In genomic region chr2:240134956-240135520, GRCh38 we compare ENCODE assay signal across 10 cellular contexts. TPM values are rescaled to one million over a fixed set of nuclear protein-coding genes. Genes with fewer than 3 reads are reported as not detected.
DNase-seq lines count a peak whose midpoint lies in the region; ATAC-seq and TF ChIP-seq lines count a peak whose summit lies in the region.
"Had no signal": no experiment of that assay in that cellular context is flagged by ENCODE, and none has a peak within 500 bp of the region (broad histone marks: within the 10 kb centered on the region; RNA-seq: fewer than 3 reads in every experiment).

No MANE protein-coding gene starts in this region.

- H3K9ac ChIP-seq in fibroblast of lung (ENCODE audit: insufficient read depth, low read length): peak overlapping the region; percentile 86

- intact Hi-C loops in ovary (cut with DNase I): loop anchor here in 1 of 4 donors (10.0 kb wide), 1 partner anchor 1100 kb away; no protein-coding TSS in a partner anchor

- TF ChIP-seq POLR2A in ovary (IDR thresholded peaks at IDR 0.05): no peak

- peaks cover 25 to 41% (median 31%) of the 10 kb centered on the region in 3 donors for H3K4me1 Mint-ChIP-seq in CD8-positive, alpha-beta memory T cell

- peaks cover 25% of the 10 kb centered on the region for H3K79me2 ChIP-seq in fibroblast of lung (ENCODE audit: control insufficient read depth, insufficient read depth, low read length)

- peak overlapping the region; percentile 33 to 93 (median 87) for H3K27ac Mint-ChIP-seq in CD8-positive, alpha-beta memory T cell

- no peaks in the 10 kb centered on the region for H3K27me3 ChIP-seq in CD8-positive, alpha-beta memory T cell (ENCODE audit: insufficient read depth, low read length, poor library complexity, severe bottlenecking)
- H3K27me3 ChIP-seq in RWPE2 (ENCODE audit: insufficient read depth, poor library complexity, severe bottlenecking) (no peaks in the 10 kb centered on the region), fibroblast of lung (ENCODE audit: control insufficient read depth, insufficient read depth, low read length) (no peaks in the 10 kb centered on the region), ovary (no peaks in the 10 kb centered on the region)

- ATAC-seq in RWPE2 (ENCODE audit: low read depth) (no peak), GM19455 (IDR thresholded peaks at IDR 0.05; ENCODE audit: unreplicated experiment) (no peak), HG02870 (IDR thresholded peaks at IDR 0.05; ENCODE audit: unreplicated experiment) (no peak)

- H3K9me3 ChIP-seq in CD8-positive, alpha-beta memory T cell (ENCODE audit: low read length): no peaks in the 10 kb centered on the region
- no peaks in the 10 kb centered on the region for H3K9me3 ChIP-seq in RWPE2 (ENCODE audit: severe bottlenecking)
- no peaks in the 10 kb centered on the region for H3K9me3 ChIP-seq in fibroblast of lung (ENCODE audit: control insufficient read depth, insufficient read depth, low read depth, low read length)
- H3K9me3 ChIP-seq in ovary: no peaks in the 10 kb centered on the region

- peak overlapping the region; percentile 95 for H3K4me2 ChIP-seq in fibroblast of lung (ENCODE audit: extremely low read depth, insufficient read depth, low read length)

- H3K4me1 ChIP-seq in CD8-positive, alpha-beta memory T cell (ENCODE audit: insufficient read depth, low read length): peaks cover 20% of the 10 kb centered on the region
- H3K4me1 ChIP-seq in RWPE2 (ENCODE audit: insufficient read depth, poor library complexity, severe bottlenecking): peaks cover 6% of the 10 kb centered on the region
- no peaks in the 10 kb centered on the region for H3K4me1 ChIP-seq in fibroblast of lung (ENCODE audit: control insufficient read depth, extremely low read depth, insufficient read depth, low read length)
- peaks cover 7% of the 10 kb centered on the region for H3K4me1 ChIP-seq in ovary (ENCODE audit: insufficient read depth)

- H3K36me3 ChIP-seq in CD8-positive, alpha-beta memory T cell (ENCODE audit: insufficient read depth, low read length): peaks cover 12% of the 10 kb centered on the region
- H3K36me3 ChIP-seq in RWPE2 (ENCODE audit: low read depth): peaks cover 31% of the 10 kb centered on the region
- H3K36me3 ChIP-seq in fibroblast of lung (ENCODE audit: control insufficient read depth, insufficient read depth, low read length): peaks cover 12% of the 10 kb centered on the region
- no peaks in the 10 kb centered on the region for H3K36me3 ChIP-seq in ovary

- H3K27ac ChIP-seq in CD8-positive, alpha-beta memory T cell (ENCODE audit: low read depth, low read length): no peak overlapping the region
- H3K27ac ChIP-seq in RWPE2 (ENCODE audit: poor library complexity, severe bottlenecking) (no peak overlapping the region), fibroblast of lung (ENCODE audit: insufficient read depth, low read length) (peak overlapping the region; percentile 60), ovary (no peak overlapping the region)

- TF ChIP-seq CTCF in RWPE2 (IDR thresholded peaks at IDR 0.05; ENCODE audit: poor library complexity, severe bottlenecking) (no peak), fibroblast of lung (conservative IDR thresholded peaks at IDR 0.05 in 1 of 2, IDR thresholded peaks at IDR 0.05 in 1 of 2; ENCODE audit: low read depth in 1 of 2, low read length in 2 of 2) (no peak), ovary (IDR thresholded peaks at IDR 0.05) (no peak)

- CTCF ChIA-PET in CD8-positive, alpha-beta memory T cell (lab: Charles Lee): no interaction called here

- DNase-seq in CD8-positive, alpha-beta memory T cell: no peak
- peak; percentile 25 for DNase-seq in RWPE2 (ENCODE audit: low spot score)
- DNase-seq in fibroblast of lung (ENCODE audit: low read depth in 2 of 2): no peak
- peak in 3 of 5 donors; percentile 8 to 24 (median 13) for DNase-seq in ovary
- DNase-seq in NCI-H187 (lab: John Stamatoyannopoulos, UW): no peak
- no peak for DNase-seq in stimulated activated CD4-positive, alpha-beta T cell treated with anti-CD3 and anti-CD28 coated beads, Interleukin-4, amount 100 ng/mL, for 1 hour

- POLR2A ChIA-PET in CD8-positive, alpha-beta memory T cell (lab: Charles Lee): no interaction called here

- H3K4me3 ChIP-seq in CD8-positive, alpha-beta memory T cell (ENCODE audit: low read length): peak overlapping the region; percentile 64
- H3K4me3 ChIP-seq in RWPE2 (ENCODE audit: severe bottlenecking): peak overlapping the region; percentile 64
- H3K4me3 ChIP-seq in fibroblast of lung (replicated peaks in 1 of 4; ENCODE audit: control extremely low read depth in 1 of 4, insufficient read depth in 1 of 4, low read depth in 3 of 4, low read length in 4 of 4): peak overlapping the region; percentile 66 to 97 (median 82)
- H3K4me3 ChIP-seq in ovary: peak overlapping the region; percentile 100

- H3K9me3 Mint-ChIP-seq in CD8-positive, alpha-beta memory T cell: no peaks in the 10 kb centered on the region

- H3K36me3 Mint-ChIP-seq in CD8-positive, alpha-beta memory T cell: peaks cover 0 to 50% (median 11%) of the 10 kb centered on the region in 3 donors

- no peak overlapping the region for H2AFZ ChIP-seq in fibroblast of lung (ENCODE audit: low read length)

- H4K20me1 ChIP-seq in fibroblast of lung (ENCODE audit: control insufficient read depth, extremely low read depth, insufficient read depth, low read length): no peaks in the 10 kb centered on the region

- no peak for TF ChIP-seq EP300 in ovary (IDR thresholded peaks at IDR 0.05)

- no peaks in the 10 kb centered on the region for H3K27me3 Mint-ChIP-seq in CD8-positive, alpha-beta memory T cell

- peak overlapping the region; percentile 89 to 97 (median 91) for H3K4me3 Mint-ChIP-seq in CD8-positive, alpha-beta memory T cell

- 67 to 80% (median 74%) methylated on average over 15 of the region's 15 CpGs for WGBS in ovary, 3 donors

RNA-seq across cellular contexts. Expression of gene COPS9, which starts 1.1 kb away (rescaled TPM):
- total RNA-seq in CD8-positive, alpha-beta memory T cell: 100 to 1,000 TPM; 186 to 189 TPM
- 331 TPM for polyA plus RNA-seq in CD8-positive, alpha-beta memory T cell
- 104 and 135 TPM in 2 replicates for total RNA-seq in fibroblast of lung
- polyA plus RNA-seq in fibroblast of lung: 176 and 191 TPM in 2 replicates
- polyA plus RNA-seq in fibroblast of lung (2012): 338 and 433 TPM in 2 replicates
- 8.1 and 21.4 TPM in 2 replicates for polyA minus RNA-seq in fibroblast of lung (ENCODE audit: low replicate concordance)
- 100 to 1,000 TPM in 4 of 7 donors, 10 to 100 TPM in 3; 92.1 to 286 (median 101) TPM for total RNA-seq in ovary
- 100 to 1,000 TPM in 1 of 2 donors, 10 to 100 TPM in 1; 42.1 to 236 TPM for polyA plus RNA-seq in ovary

RNA-seq across cellular contexts. Expression of gene OTOS, which starts 5.4 kb away (rescaled TPM):
- total RNA-seq in CD8-positive, alpha-beta memory T cell: not detected
- polyA plus RNA-seq in CD8-positive, alpha-beta memory T cell: not detected
- total RNA-seq in fibroblast of lung: not detected in 2 replicates
- polyA plus RNA-seq in fibroblast of lung: not detected in 2 replicates
- polyA plus RNA-seq in fibroblast of lung (2012): not detected in 2 replicates
- polyA minus RNA-seq in fibroblast of lung (ENCODE audit: low replicate concordance): not detected in 2 replicates
- total RNA-seq in ovary: not detected
- polyA plus RNA-seq in ovary: not detected
- total RNA-seq: left lobe of liver; T-helper 1 cell treated with Interleukin-12 subunit alpha and Interleukin-12 subunit beta and Interleukin-4 antibody, amounts not matched to agents 30 ng/mL and 1 ng/mL, for 36 hours had no signal

Comparison
In these comparisons a context has a peak if more than half of its experiments do, and no peak if none do; other contexts are left out.
1. DNase-seq: peak in RWPE2 (single experiment) and ovary (3 of 5); none in CD8-positive, alpha-beta memory T cell (0 of 5), fibroblast of lung (0 of 2), NCI-H187 (0 of 2) and stimulated activated CD4-positive, alpha-beta T cell treated with anti-CD3 and anti-CD28 coated beads, Interleukin-4, amount 100 ng/mL, for 1 hour (single experiment).
2. Peak in every context shown above with its lines, with median percentiles within 50 percentile points of each other: H3K4me3 ChIP-seq.